Comparison of ENCODE assay signal across 12 cellular contexts in the genomic region with DNA sequence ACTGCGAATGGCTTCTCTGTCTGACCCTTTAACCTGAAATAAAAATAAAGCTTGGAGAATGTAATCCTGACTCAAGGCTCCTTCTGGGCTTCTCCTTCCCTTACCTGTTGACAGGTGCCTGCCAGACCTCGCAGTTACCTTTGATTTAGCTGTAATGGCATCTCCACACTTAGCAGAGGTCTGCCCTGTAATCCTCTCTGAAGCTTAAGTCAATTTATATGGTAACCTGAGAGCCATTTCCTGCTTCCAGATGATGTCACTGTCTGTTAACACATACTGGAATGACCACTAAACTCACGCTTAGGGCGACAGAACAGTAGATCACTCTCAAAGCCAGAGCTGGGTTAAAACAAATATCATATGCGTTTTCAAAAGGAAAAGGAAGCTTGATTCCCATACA. TPM values are rescaled to one million over a fixed set of nuclear protein-coding genes. Genes with fewer than 3 reads are reported as not detected.
DNase-seq lines count a peak whose midpoint lies in the region; ATAC-seq and TF ChIP-seq lines count a peak whose summit lies in the region.
"Had no signal": no experiment of that assay in that cellular context is flagged by ENCODE, and none has a peak within 500 bp of the region (broad histone marks: within the 10 kb centered on the region; RNA-seq: fewer than 3 reads in every experiment).

No MANE protein-coding gene starts in this region.

- ATAC-seq in HG02981 (IDR thresholded peaks at IDR 0.05; ENCODE audit: unreplicated experiment) (no peak), HG03439 (IDR thresholded peaks at IDR 0.05; ENCODE audit: unreplicated experiment) (no peak)
- ATAC-seq: left ventricle myocardium superior had no signal

- TF ChIP-seq CTCF in fibroblast of pulmonary artery (IDR thresholded peaks at IDR 0.05; ENCODE audit: low read length, missing control alignments), result no peak
- no peak for TF ChIP-seq CTCF in colonic mucosa (IDR thresholded peaks at IDR 0.05)

- H3K4me3 ChIP-seq in fibroblast of pulmonary artery (replicated peaks; ENCODE audit: low read depth, low read length), result no peak overlapping the region
- H3K4me3 ChIP-seq in colonic mucosa, result no peak overlapping the region

- intact Hi-C loops in colonic mucosa (cut with DNase I), result no loop called here

- no peaks in the 10 kb centered on the region for H3K36me3 ChIP-seq in colonic mucosa
- H3K36me3 ChIP-seq: BE2C had no signal

- no peak overlapping the region for H3K9ac ChIP-seq in colonic mucosa (ENCODE audit: low read depth in 2 of 2, low read length in 2 of 2)

- no peaks in the 10 kb centered on the region for H3K4me1 ChIP-seq in colonic mucosa
- H3K4me1 ChIP-seq: BE2C had no signal

- no peak overlapping the region for H3K27ac ChIP-seq in colonic mucosa

- DNase-seq in COLO668 (lab: John Stamatoyannopoulos, UW; ENCODE audit: unreplicated experiment), result peak; percentile 56
- peak; percentile 56 for DNase-seq in HT1080 (ENCODE audit: low read depth)
- peak; percentile 13 for DNase-seq in OCI-M1 (lab: John Stamatoyannopoulos, UW)
- peak; percentile 8 for DNase-seq in fibroblast of pulmonary artery (ENCODE audit: low read depth)
- DNase-seq in colonic mucosa, result no peak
- DNase-seq in kidney glomerular epithelial cell (lab: John Stamatoyannopoulos, UW), result no peak
- DNase-seq: BE2C, left ventricle myocardium superior had no signal

- H3K9me3 ChIP-seq in colonic mucosa, result no peaks in the 10 kb centered on the region
- H3K9me3 ChIP-seq: BE2C had no signal

- H3K27me3 ChIP-seq in colonic mucosa, result no peaks in the 10 kb centered on the region
- H3K27me3 ChIP-seq: BE2C had no signal

RNA-seq across cellular contexts. Expression of a gene that starts 29.4 kb away (rescaled TPM):
- not detected in 2 replicates for total RNA-seq in HT1080 (2014; rRNA removed; shearing (Covaris generic))
- polyA plus RNA-seq in HT1080 (2015; cell fraction: cytosol; rRNA removed), result not detected in 2 replicates
- polyA plus RNA-seq in HT1080 (2015; cell fraction: nucleus; rRNA removed), result not detected in 2 replicates
- total RNA-seq in colonic mucosa, result not detected
- total RNA-seq: fibroblast of lung, left ventricle myocardium superior, posterior vena cava had no signal
- polyA plus RNA-seq: fibroblast of lung had no signal

Comparison
In these comparisons a context has a peak if more than half of its experiments do, and no peak if none do; other contexts are left out.
1. DNase-seq: peak in COLO668 (single experiment), HT1080 (single experiment), OCI-M1 (single experiment) and fibroblast of pulmonary artery (single experiment); none in colonic mucosa (single experiment) and kidney glomerular epithelial cell (single experiment).